Comparison of ENCODE assay signal across 22 cellular contexts in genomic region chr17:20926532-20926931, GRCh38.
A peak's percentile ranks its signal among the peaks of the same experiment; 100 is the strongest.
DNase-seq lines count a peak whose midpoint lies in the region; ATAC-seq and TF ChIP-seq lines count a peak whose summit lies in the region.
"Had no signal": no experiment of that assay in that cellular context is flagged by ENCODE, and none has a peak within 500 bp of the region (broad histone marks: within the 10 kb centered on the region; RNA-seq: fewer than 3 reads in every experiment).

No MANE protein-coding gene starts in this region.

- H2BK5ac ChIP-seq in mesenchymal stem cell (ENCODE audit: low read depth, low read length, poor library complexity, severe bottlenecking): no peak overlapping the region

- H2AFZ ChIP-seq in mesenchymal stem cell (ENCODE audit: low read depth, low read length): no peak overlapping the region

- H3K23ac ChIP-seq in mesenchymal stem cell (ENCODE audit: low read length in 2 of 2): no peak overlapping the region

- H2AK5ac ChIP-seq in mesenchymal stem cell (ENCODE audit: low read length, severe bottlenecking): no peak overlapping the region

- peak overlapping the region; percentile 20 for H3K27ac ChIP-seq in mesenchymal stem cell (ENCODE audit: low read length, poor library complexity, severe bottlenecking)
- H3K27ac ChIP-seq: gastroesophageal sphincter, left lung, upper lobe of left lung had no signal

- no peaks in the 10 kb centered on the region for H3K27me3 ChIP-seq in mesenchymal stem cell (ENCODE audit: control insufficient read depth in 1 of 2, insufficient read depth in 1 of 2, low read length in 2 of 2)
- H3K27me3 ChIP-seq: gastroesophageal sphincter, left lung, upper lobe of left lung had no signal

- H3K4ac ChIP-seq in mesenchymal stem cell (ENCODE audit: low read depth in 1 of 2, low read length in 2 of 2): no peak overlapping the region

- no peak overlapping the region for H4K91ac ChIP-seq in mesenchymal stem cell (ENCODE audit: low read length)

- H3K79me1 ChIP-seq in mesenchymal stem cell (replicated peaks; ENCODE audit: low read length, poor library complexity, severe bottlenecking): peaks cover 6% of the 10 kb centered on the region

- WGBS in mesenchymal stem cell: 17% methylated on average over 2 of the region's 2 CpGs

- no peak overlapping the region for H4K8ac ChIP-seq in mesenchymal stem cell (ENCODE audit: low read length)

- DNase-seq in AG10803 (ENCODE audit: low read depth) (peak; percentile 54), M059J (ENCODE audit: low read depth) (peak; percentile 15), choroid plexus epithelial cell (ENCODE audit: low read depth) (peak; percentile 79), mesenchymal stem cell (no peak), islet precursor cell (no peak), NCI-H345 treated with DMSO at 0.1 percent for 48 hours (lab: John Stamatoyannopoulos, UW; ENCODE audit: unreplicated experiment) (no peak)
- no peak for DNase-seq in activated effector memory CD4-positive, alpha-beta T cell treated with Interleukin-2 at 50 U/mL for 16 hours
- DNase-seq: ACHN; activated CD4-positive, alpha-beta T cell treated with anti-CD3 and anti-CD28 coated beads for 1 hour; CD4-positive, alpha-beta memory T cell; DMS79 treated with DMSO at 0.1 percent for 48 hours; endodermal cell; Kasumi-1; left lung; mucosa of descending colon; NCI-H774; stimulated activated CD4-positive, alpha-beta T cell treated with anti-CD3 and anti-CD28 coated beads, Interleukin-1b, Interleukin-23, amount 100 ng/mL, for 48 hours; stimulated activated naive CD8-positive, alpha-beta T cell treated with anti-CD3 and anti-CD28 coated beads, Interleukin-15, Interleukin-2, amounts not matched to agents 100 U/mL and 50 U/mL, for 24 hours; upper lobe of left lung had no signal

- no peak overlapping the region for H2BK12ac ChIP-seq in mesenchymal stem cell (ENCODE audit: low read length in 2 of 2)

- no peak overlapping the region for H2BK120ac ChIP-seq in mesenchymal stem cell (ENCODE audit: low read depth, low read length)

- no peak overlapping the region for H3K14ac ChIP-seq in mesenchymal stem cell (ENCODE audit: low read length in 2 of 2)

- TF ChIP-seq CTCF in AG10803 (conservative IDR thresholded peaks at IDR 0.05; ENCODE audit: low read length) (no peak), choroid plexus epithelial cell (conservative IDR thresholded peaks at IDR 0.05; ENCODE audit: low read depth, low read length) (no peak)

- ATAC-seq in HG03442 (IDR thresholded peaks at IDR 0.05; ENCODE audit: unreplicated experiment): no peak
- ATAC-seq: gastroesophageal sphincter; left lung; mucosa of descending colon; Panc1; stimulated activated naive CD8-positive, alpha-beta T cell treated with anti-CD3 and anti-CD28 coated beads, Interleukin-15, Interleukin-2, amounts not matched to agents 100 U/mL and 50 U/mL, for 24 hours had no signal

- H2BK15ac ChIP-seq in mesenchymal stem cell (ENCODE audit: low read depth, poor library complexity, severe bottlenecking): no peak overlapping the region

- no peak overlapping the region for H3K9ac ChIP-seq in mesenchymal stem cell (ENCODE audit: low read length)

- H3K9me3 ChIP-seq in mesenchymal stem cell (ENCODE audit: control insufficient read depth, low read length): no peaks in the 10 kb centered on the region
- H3K9me3 ChIP-seq: gastroesophageal sphincter, left lung, mucosa of descending colon, upper lobe of left lung had no signal

- H3K4me3 ChIP-seq in AG10803 (ENCODE audit: low read length): no peak overlapping the region
- H3K4me3 ChIP-seq in choroid plexus epithelial cell (ENCODE audit: low read depth, low read length): no peak overlapping the region
- no peak overlapping the region for H3K4me3 ChIP-seq in mesenchymal stem cell (ENCODE audit: insufficient read depth in 1 of 2, low read depth in 1 of 2, low read length in 2 of 2)
- H3K4me3 ChIP-seq: gastroesophageal sphincter, left lung, mucosa of descending colon, upper lobe of left lung had no signal

- no peaks in the 10 kb centered on the region for H3K36me3 ChIP-seq in mesenchymal stem cell (ENCODE audit: control insufficient read depth in 1 of 2, insufficient read depth in 2 of 2, low read depth in 1 of 2, low read length in 2 of 2)
- H3K36me3 ChIP-seq: gastroesophageal sphincter, left lung, upper lobe of left lung had no signal

- no peak overlapping the region for H3K18ac ChIP-seq in mesenchymal stem cell (ENCODE audit: low read depth in 1 of 2, low read length in 2 of 2)

- H3K4me2 ChIP-seq in mesenchymal stem cell (ENCODE audit: low read length, poor library complexity, severe bottlenecking): no peak overlapping the region

- peaks cover 11% of the 10 kb centered on the region for H3K4me1 ChIP-seq in mesenchymal stem cell (ENCODE audit: control insufficient read depth, insufficient read depth, low read depth, low read length)
- H3K4me1 ChIP-seq: gastroesophageal sphincter, left lung had no signal

Comparison
In these comparisons a context has a peak if more than half of its experiments do, and no peak if none do; other contexts are left out.
1. DNase-seq: peak in AG10803 (single experiment), M059J (single experiment) and choroid plexus epithelial cell (single experiment); none in mesenchymal stem cell (single experiment), islet precursor cell (single experiment), NCI-H345 treated with DMSO at 0.1 percent for 48 hours (single experiment) and activated effector memory CD4-positive, alpha-beta T cell treated with Interleukin-2 at 50 U/mL for 16 hours (single experiment).